1 cellular context compared by ENCODE assay signal in the genomic region with DNA sequence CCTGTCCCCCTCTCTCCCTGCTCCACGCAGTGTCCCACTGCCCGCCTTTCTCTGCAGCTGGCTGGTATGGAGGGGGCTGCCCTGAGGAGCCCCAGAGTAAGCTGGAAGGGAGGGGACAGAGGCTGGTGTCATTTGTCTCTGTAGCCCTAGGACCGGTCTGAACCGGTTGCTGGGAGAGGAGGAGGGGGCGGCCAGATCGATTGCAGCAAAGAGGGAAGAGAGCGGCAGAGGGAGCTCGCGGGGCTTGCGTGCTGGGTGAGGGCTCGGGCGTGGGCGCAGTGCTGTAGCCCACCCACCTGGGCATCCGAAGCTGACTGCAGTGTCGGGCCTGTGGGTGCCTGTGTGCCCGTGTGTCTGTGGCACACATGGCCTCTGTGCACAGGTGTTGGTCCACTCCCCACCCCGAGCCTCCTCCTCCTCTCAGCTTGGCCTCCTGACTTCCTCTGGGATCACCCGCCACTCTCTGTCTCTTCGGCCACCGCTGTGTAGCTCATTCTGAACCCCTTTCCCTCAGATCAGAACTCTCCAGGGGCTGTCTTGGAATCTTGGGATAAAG.
TF ChIP-seq lines count a peak whose summit lies in the region.

No MANE protein-coding gene starts in this region.

TF ChIP-seq in HCT116, 20 proteins besides CTCF, POLR2A, EP300 and RAD21 (continued from another document):
- TF ChIP-seq, protein P1, sequence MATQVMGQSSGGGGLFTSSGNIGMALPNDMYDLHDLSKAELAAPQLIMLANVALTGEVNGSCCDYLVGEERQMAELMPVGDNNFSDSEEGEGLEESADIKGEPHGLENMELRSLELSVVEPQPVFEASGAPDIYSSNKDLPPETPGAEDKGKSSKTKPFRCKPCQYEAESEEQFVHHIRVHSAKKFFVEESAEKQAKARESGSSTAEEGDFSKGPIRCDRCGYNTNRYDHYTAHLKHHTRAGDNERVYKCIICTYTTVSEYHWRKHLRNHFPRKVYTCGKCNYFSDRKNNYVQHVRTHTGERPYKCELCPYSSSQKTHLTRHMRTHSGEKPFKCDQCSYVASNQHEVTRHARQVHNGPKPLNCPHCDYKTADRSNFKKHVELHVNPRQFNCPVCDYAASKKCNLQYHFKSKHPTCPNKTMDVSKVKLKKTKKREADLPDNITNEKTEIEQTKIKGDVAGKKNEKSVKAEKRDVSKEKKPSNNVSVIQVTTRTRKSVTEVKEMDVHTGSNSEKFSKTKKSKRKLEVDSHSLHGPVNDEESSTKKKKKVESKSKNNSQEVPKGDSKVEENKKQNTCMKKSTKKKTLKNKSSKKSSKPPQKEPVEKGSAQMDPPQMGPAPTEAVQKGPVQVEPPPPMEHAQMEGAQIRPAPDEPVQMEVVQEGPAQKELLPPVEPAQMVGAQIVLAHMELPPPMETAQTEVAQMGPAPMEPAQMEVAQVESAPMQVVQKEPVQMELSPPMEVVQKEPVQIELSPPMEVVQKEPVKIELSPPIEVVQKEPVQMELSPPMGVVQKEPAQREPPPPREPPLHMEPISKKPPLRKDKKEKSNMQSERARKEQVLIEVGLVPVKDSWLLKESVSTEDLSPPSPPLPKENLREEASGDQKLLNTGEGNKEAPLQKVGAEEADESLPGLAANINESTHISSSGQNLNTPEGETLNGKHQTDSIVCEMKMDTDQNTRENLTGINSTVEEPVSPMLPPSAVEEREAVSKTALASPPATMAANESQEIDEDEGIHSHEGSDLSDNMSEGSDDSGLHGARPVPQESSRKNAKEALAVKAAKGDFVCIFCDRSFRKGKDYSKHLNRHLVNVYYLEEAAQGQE (IDR thresholded peaks at IDR 0.05; ENCODE audit: low read depth) = no peak
- TF ChIP-seq EGR1 (IDR thresholded peaks at IDR 0.05; ENCODE audit: low read depth) (no peak), SIN3A (IDR thresholded peaks at IDR 0.05; ENCODE audit: low read depth) (no peak), POLR2AphosphoS5 (IDR thresholded peaks at IDR 0.05; ENCODE audit: low read depth, low read length) (no peak), ZFX (IDR thresholded peaks at IDR 0.05) (no peak), FOSL1 (IDR thresholded peaks at IDR 0.05; ENCODE audit: low read depth) (no peak), YY1 (IDR thresholded peaks at IDR 0.05; ENCODE audit: extremely low read depth, insufficient replicate concordance, low read depth, low read length) (no peak), TCF7L2 (IDR thresholded peaks at IDR 0.05; ENCODE audit: borderline replicate concordance, extremely low read depth, insufficient read depth, insufficient read length) (no peak), CEBPB (IDR thresholded peaks at IDR 0.05; ENCODE audit: low read depth) (no peak), EZH2phosphoT487 (IDR thresholded peaks at IDR 0.05; ENCODE audit: borderline replicate concordance) (no peak), JUND (IDR thresholded peaks at IDR 0.05) (no peak), EZH2 (IDR thresholded peaks at IDR 0.05) (no peak)
- TF ChIP-seq, protein P2, sequence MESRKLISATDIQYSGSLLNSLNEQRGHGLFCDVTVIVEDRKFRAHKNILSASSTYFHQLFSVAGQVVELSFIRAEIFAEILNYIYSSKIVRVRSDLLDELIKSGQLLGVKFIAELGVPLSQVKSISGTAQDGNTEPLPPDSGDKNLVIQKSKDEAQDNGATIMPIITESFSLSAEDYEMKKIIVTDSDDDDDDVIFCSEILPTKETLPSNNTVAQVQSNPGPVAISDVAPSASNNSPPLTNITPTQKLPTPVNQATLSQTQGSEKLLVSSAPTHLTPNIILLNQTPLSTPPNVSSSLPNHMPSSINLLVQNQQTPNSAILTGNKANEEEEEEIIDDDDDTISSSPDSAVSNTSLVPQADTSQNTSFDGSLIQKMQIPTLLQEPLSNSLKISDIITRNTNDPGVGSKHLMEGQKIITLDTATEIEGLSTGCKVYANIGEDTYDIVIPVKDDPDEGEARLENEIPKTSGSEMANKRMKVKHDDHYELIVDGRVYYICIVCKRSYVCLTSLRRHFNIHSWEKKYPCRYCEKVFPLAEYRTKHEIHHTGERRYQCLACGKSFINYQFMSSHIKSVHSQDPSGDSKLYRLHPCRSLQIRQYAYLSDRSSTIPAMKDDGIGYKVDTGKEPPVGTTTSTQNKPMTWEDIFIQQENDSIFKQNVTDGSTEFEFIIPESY (IDR thresholded peaks at IDR 0.05; ENCODE audit: extremely low read depth, insufficient replicate concordance, low read length) = no peak
- TF ChIP-seq, protein P3, sequence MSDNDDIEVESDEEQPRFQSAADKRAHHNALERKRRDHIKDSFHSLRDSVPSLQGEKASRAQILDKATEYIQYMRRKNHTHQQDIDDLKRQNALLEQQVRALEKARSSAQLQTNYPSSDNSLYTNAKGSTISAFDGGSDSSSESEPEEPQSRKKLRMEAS (IDR thresholded peaks at IDR 0.05) = no peak
- TF ChIP-seq, protein P4, sequence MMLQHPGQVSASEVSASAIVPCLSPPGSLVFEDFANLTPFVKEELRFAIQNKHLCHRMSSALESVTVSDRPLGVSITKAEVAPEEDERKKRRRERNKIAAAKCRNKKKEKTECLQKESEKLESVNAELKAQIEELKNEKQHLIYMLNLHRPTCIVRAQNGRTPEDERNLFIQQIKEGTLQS (IDR thresholded peaks at IDR 0.05) = no peak
